In the genomic region with DNA sequence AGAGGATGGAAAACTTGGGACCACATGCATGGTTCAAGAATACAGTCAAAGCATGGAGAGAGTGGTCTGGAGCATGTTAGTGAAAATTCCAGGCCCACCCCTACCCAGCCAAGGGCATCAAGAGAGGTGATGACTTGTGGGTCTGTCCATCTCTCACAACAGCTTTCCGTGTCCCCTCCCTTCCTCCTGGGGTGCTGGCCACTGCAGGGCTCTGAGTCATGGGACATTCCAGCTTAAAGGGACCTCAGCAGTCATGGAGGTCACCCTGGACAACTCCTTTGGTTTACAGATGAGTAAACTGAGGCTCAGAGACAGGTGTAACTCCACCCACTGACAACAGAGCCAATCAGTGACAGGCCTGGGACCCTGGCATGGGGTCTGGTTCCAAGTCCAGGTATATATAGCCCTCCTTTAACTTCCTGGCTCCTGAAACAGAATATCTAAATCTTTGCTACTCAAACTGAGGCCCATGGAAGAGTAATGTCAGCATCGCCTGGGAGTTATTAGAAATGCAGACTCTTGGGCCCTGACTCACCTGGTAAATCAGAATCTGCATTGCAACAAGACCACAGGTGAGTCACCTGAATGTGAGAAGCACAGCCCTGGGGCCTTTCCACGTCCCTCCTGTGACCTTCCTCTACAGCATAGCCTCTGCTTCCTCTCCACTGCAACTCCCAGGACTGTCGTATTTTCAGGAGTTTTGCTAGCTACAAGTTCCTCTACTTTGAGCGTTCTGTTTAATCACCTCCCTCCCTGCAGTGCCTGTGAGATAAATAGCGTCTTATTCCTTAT, we compare ENCODE assay signal across 15 cellular contexts.
DNase-seq lines count a peak whose midpoint lies in the region; ATAC-seq and TF ChIP-seq lines count a peak whose summit lies in the region.
"Had no signal": no experiment of that assay in that cellular context is flagged by ENCODE, and none has a peak within 500 bp of the region (broad histone marks: within the 10 kb centered on the region; RNA-seq: fewer than 3 reads in every experiment).

No MANE protein-coding gene starts in this region.

- no peak overlapping the region for H3K4me3 Mint-ChIP-seq in WTC11
- H3K4me3 Mint-ChIP-seq in stimulated activated effector memory CD8-positive, alpha-beta T cell treated with anti-CD3 and anti-CD28 coated beads, Interleukin-12 subunit alpha, Interleukin-12 subunit beta, amount 100 ng/mL, for 72 hours = no peak overlapping the region
- H3K4me3 Mint-ChIP-seq: mesothelial cell of epicardium had no signal

- H3K36me3 ChIP-seq in iPS-20b (ENCODE audit: insufficient read depth, low read depth, low read length) = no peaks in the 10 kb centered on the region
- H3K36me3 ChIP-seq: thoracic aorta, WERI-Rb-1 had no signal

- ATAC-seq in activated naive CD4-positive, alpha-beta T cell treated with anti-CD3 and anti-CD28 coated beads, Interleukin-2, amount 50 U/mL, for 72 hours = peak; percentile 40 to 73
- ATAC-seq in WTC11 = no peak
- ATAC-seq in stimulated activated effector memory CD8-positive, alpha-beta T cell treated with anti-CD3 and anti-CD28 coated beads, Interleukin-12 subunit alpha, Interleukin-12 subunit beta, amount 100 ng/mL, for 72 hours = peak; percentile 45

- H3K4me3 ChIP-seq in iPS-20b (ENCODE audit: low read length) = no peak overlapping the region
- H3K4me3 ChIP-seq: thoracic aorta had no signal

- H3K27ac Mint-ChIP-seq in activated naive CD4-positive, alpha-beta T cell treated with anti-CD3 and anti-CD28 coated beads, Interleukin-2, amount 50 U/mL, for 72 hours = peak overlapping the region in 1 of 2 donors; percentile 34
- peak overlapping the region; percentile 97 for H3K27ac Mint-ChIP-seq in WTC11
- H3K27ac Mint-ChIP-seq in stimulated activated effector memory CD8-positive, alpha-beta T cell treated with anti-CD3 and anti-CD28 coated beads, Interleukin-12 subunit alpha, Interleukin-12 subunit beta, amount 100 ng/mL, for 72 hours = peak overlapping the region; percentile 12
- H3K27ac Mint-ChIP-seq: mesothelial cell of epicardium had no signal

- H3K27me3 Mint-ChIP-seq in WTC11 (ENCODE audit: low read depth) = no peaks in the 10 kb centered on the region; the same call in none of the 2 replicates

- H3K4me1 ChIP-seq in iPS-20b (ENCODE audit: insufficient read depth, low read length) = peaks cover 46% of the 10 kb centered on the region

- H3K27me3 ChIP-seq in iPS-20b (ENCODE audit: insufficient read depth, low read length) = peaks cover 10% of the 10 kb centered on the region; the same call in 1 of the 2 replicates

- TF ChIP-seq CTCF in WTC11 (IDR thresholded peaks at IDR 0.05) = no peak

- POLR2A ChIA-PET in WTC11 (lab: Charles Lee) = no interaction called here

- H3K36me3 Mint-ChIP-seq in activated naive CD4-positive, alpha-beta T cell treated with anti-CD3 and anti-CD28 coated beads, Interleukin-2, amount 50 U/mL, for 72 hours = no peaks in the 10 kb centered on the region
- peaks cover 10% of the 10 kb centered on the region for H3K36me3 Mint-ChIP-seq in WTC11
- peaks cover 12% of the 10 kb centered on the region for H3K36me3 Mint-ChIP-seq in stimulated activated effector memory CD8-positive, alpha-beta T cell treated with anti-CD3 and anti-CD28 coated beads, Interleukin-12 subunit alpha, Interleukin-12 subunit beta, amount 100 ng/mL, for 72 hours
- H3K36me3 Mint-ChIP-seq: mesothelial cell of epicardium had no signal

- H3K9me3 ChIP-seq in iPS-20b (ENCODE audit: insufficient read depth, low read depth, low read length) = no peaks in the 10 kb centered on the region
- H3K9me3 ChIP-seq: thoracic aorta had no signal

- H3K4me1 Mint-ChIP-seq in WTC11 = peaks cover 75% of the 10 kb centered on the region
- H3K4me1 Mint-ChIP-seq in stimulated activated effector memory CD8-positive, alpha-beta T cell treated with anti-CD3 and anti-CD28 coated beads, Interleukin-12 subunit alpha, Interleukin-12 subunit beta, amount 100 ng/mL, for 72 hours = peaks cover 37% of the 10 kb centered on the region

- H3K9ac ChIP-seq in iPS-20b (ENCODE audit: low read depth, low read length) = peak overlapping the region; percentile 35; the same call in 1 of the 2 replicates

- CTCF ChIA-PET in WTC11 (lab: Charles Lee) = interaction anchor here (0.7 to 1.4 kb wide), 5 partner anchors 16 to 205 kb away, joined by 3 to 7 read pairs (median 4); no protein-coding TSS in a partner anchor

- H3K9me3 Mint-ChIP-seq in activated naive CD4-positive, alpha-beta T cell treated with anti-CD3 and anti-CD28 coated beads, Interleukin-2, amount 50 U/mL, for 72 hours = peaks cover 0 to 4% of the 10 kb centered on the region in 2 donors
- peaks cover 4% of the 10 kb centered on the region; the same call in 1 of the 2 replicates for H3K9me3 Mint-ChIP-seq in WTC11
- no peaks in the 10 kb centered on the region for H3K9me3 Mint-ChIP-seq in stimulated activated effector memory CD8-positive, alpha-beta T cell treated with anti-CD3 and anti-CD28 coated beads, Interleukin-12 subunit alpha, Interleukin-12 subunit beta, amount 100 ng/mL, for 72 hours
- H3K9me3 Mint-ChIP-seq: mesothelial cell of epicardium had no signal

- H3K27ac ChIP-seq in iPS-20b (ENCODE audit: low read length) = peak overlapping the region; percentile 28
- H3K27ac ChIP-seq: thoracic aorta, WERI-Rb-1 had no signal

- DNase-seq in activated naive CD4-positive, alpha-beta T cell treated with anti-CD3 and anti-CD28 coated beads, Interleukin-2, amount 50 U/mL, for 72 hours (ENCODE audit: low spot score in 2 of 2) = no peak
- DNase-seq in activated naive CD4-positive, alpha-beta T cell (lab: John Stamatoyannopoulos, UW) = no peak
- no peak for DNase-seq in WTC11 (ENCODE audit: low spot score)
- DNase-seq in stimulated activated effector memory CD8-positive, alpha-beta T cell treated with anti-CD3 and anti-CD28 coated beads, Interleukin-12 subunit alpha, Interleukin-12 subunit beta, amount 100 ng/mL, for 72 hours (ENCODE audit: low spot score in 2 of 2) = no peak
- DNase-seq in HuH-7.5 (ENCODE audit: low spot score) = no peak
- DNase-seq in NCI-H526 (lab: John Stamatoyannopoulos, UW) = no peak
- no peak for DNase-seq in GF-D8 (lab: John Stamatoyannopoulos, UW)
- DNase-seq: activated T-cell treated with anti-CD3 and anti-CD28 coated beads for 4 hours, dermis blood vessel endothelial cell, NCI-H1105 treated with DMSO at 0.1 percent for 48 hours, NCI-H446 treated with DMSO at 0.1 percent for 48 hours, WERI-Rb-1 had no signal

TF ChIP-seq in WTC11, 78 proteins besides CTCF, POLR2A, EP300 and RAD21:
- TF ChIP-seq MXD4 (CRISPR knock-in tag; IDR thresholded peaks at IDR 0.05; ENCODE audit: borderline replicate concordance) (no peak), OVOL2 (CRISPR knock-in tag; IDR thresholded peaks at IDR 0.05; ENCODE audit: borderline replicate concordance) (no peak)
